Comparison of ENCODE assay signal across 15 cellular contexts in genomic region chr2:138716183-138716582, GRCh38.
A peak's percentile ranks its signal among the peaks of the same experiment; 100 is the strongest.
DNase-seq lines count a peak whose midpoint lies in the region; ATAC-seq and TF ChIP-seq lines count a peak whose summit lies in the region.
"Had no signal": no experiment of that assay in that cellular context is flagged by ENCODE, and none has a peak within 500 bp of the region (broad histone marks: within the 10 kb centered on the region; RNA-seq: fewer than 3 reads in every experiment).

No MANE protein-coding gene starts in this region.

- no peak overlapping the region for H2AFZ ChIP-seq in IMR-90 (replicated peaks; ENCODE audit: low read length, poor library complexity)

- intact Hi-C loops in IMR-90 (cut with micrococcal nuclease), result no loop called here
- intact Hi-C loops in activated CD4-positive, alpha-beta memory T cell treated with anti-CD3 and anti-CD28 coated beads for 36 hours (cut with micrococcal nuclease), result no loop called here

- no peak overlapping the region for H3K18ac ChIP-seq in IMR-90 (ENCODE audit: low read depth, low read length)

- POLR2A ChIA-PET in IMR-90 (lab: Charles Lee; ENCODE audit: unreplicated experiment), result no interaction called here
- POLR2A ChIA-PET in activated CD4-positive, alpha-beta memory T cell treated with anti-CD3 and anti-CD28 coated beads for 36 hours (lab: Charles Lee), result no interaction called here

- H3K4me1 Mint-ChIP-seq in activated CD4-positive, alpha-beta memory T cell treated with anti-CD3 and anti-CD28 coated beads for 36 hours (ENCODE audit: low read depth), result no peaks in the 10 kb centered on the region
- no peaks in the 10 kb centered on the region for H3K4me1 Mint-ChIP-seq in activated T-cell treated with anti-CD3 and anti-CD28 coated beads, Interleukin-2, amount 50 U/mL, for 24 hours (ENCODE audit: low read depth)
- H3K4me1 Mint-ChIP-seq: activated B cell treated with CpG ODN at 0.5 μM for 24 hours; activated T-helper 17 cell treated with anti-CD3 and anti-CD28 coated beads, Interleukin-2, amount 50 U/mL, for 72 hours had no signal

- H3K56ac ChIP-seq in IMR-90 (ENCODE audit: extremely low read depth, insufficient read depth, low read length), result no peak overlapping the region

- H2AK5ac ChIP-seq in IMR-90 (ENCODE audit: low read depth, low read length), result no peak overlapping the region

- H2AK9ac ChIP-seq in IMR-90 (replicated peaks; ENCODE audit: low read depth, low read length, poor library complexity), result no peak overlapping the region

- in situ Hi-C loops in IMR-90 (cut with MboI; ENCODE audit: low sequenced_read_pairs), result no loop called here
- in situ Hi-C loops in brain microvascular endothelial cell (cut with HindIII; ENCODE audit: low pct_ligation_motif_present, low sequenced_read_pairs), result no loop called here

- no peak overlapping the region for H4K91ac ChIP-seq in IMR-90 (ENCODE audit: insufficient read depth, low read depth, low read length)

- dilution Hi-C loops in IMR-90 (cut with HindIII; ENCODE audit: low sequenced_read_pairs, unreplicated experiment), result no loop called here

- H3K27me3 ChIP-seq in IMR-90 (ENCODE audit: control insufficient read depth, insufficient read depth, low read length) (no peaks in the 10 kb centered on the region), brain microvascular endothelial cell (replicated peaks) (no peaks in the 10 kb centered on the region)

- WGBS in IMR-90 (ENCODE audit: extremely low coverage in 2 of 2, insufficient read length in 1 of 2), 2 experiments, result no CpG with 5 or more reads among the region's 5 CpGs

- no peak overlapping the region for H3K4me2 ChIP-seq in IMR-90 (ENCODE audit: low read depth, low read length)

- no peak overlapping the region for H2BK20ac ChIP-seq in IMR-90 (ENCODE audit: low read depth, low read length)

- no peak overlapping the region for H2BK15ac ChIP-seq in IMR-90 (ENCODE audit: low read depth, low read length)

- no peak overlapping the region for H3K9ac ChIP-seq in IMR-90 (ENCODE audit: low read depth, low read length)

- ATAC-seq in GM19463 (IDR thresholded peaks at IDR 0.05; ENCODE audit: unreplicated experiment) (peak; percentile 21), IMR-90 (ENCODE audit: low read depth) (0 out of 2 replicates have a peak, but pooled peaks have one; percentile 21), HG03378 (IDR thresholded peaks at IDR 0.05; ENCODE audit: unreplicated experiment) (no peak)
- ATAC-seq: activated T-helper 17 cell treated with anti-CD3 and anti-CD28 coated beads, Interleukin-2, amount 50 U/mL, for 72 hours had no signal

- no peaks in the 10 kb centered on the region for H3K4me1 ChIP-seq in IMR-90 (ENCODE audit: control insufficient read depth, insufficient read depth, low read length)

- CTCF ChIA-PET in IMR-90 (lab: Yijun Ruan, JAX), result no interaction called here
- CTCF ChIA-PET in activated CD4-positive, alpha-beta memory T cell treated with anti-CD3 and anti-CD28 coated beads for 36 hours (lab: Charles Lee), result no interaction called here

- TF ChIP-seq POLR2A in IMR-90 (IDR thresholded peaks at IDR 0.05; ENCODE audit: low read depth, low read length), result no peak

- BruUV-seq in IMR-90 (replicated peaks; lab: Mats Ljungman, UMichigan), result no TSS peak

- no peaks in the 10 kb centered on the region for H3K9me1 ChIP-seq in IMR-90 (ENCODE audit: insufficient read depth, low read length)

- H3K4me3 ChIP-seq in IMR-90 (ENCODE audit: insufficient read depth, low read depth, low read length), result no peak overlapping the region
- H3K4me3 ChIP-seq in brain microvascular endothelial cell (ENCODE audit: low read depth, low read length), result no peak overlapping the region

- no peak overlapping the region for H3K27ac Mint-ChIP-seq in activated CD4-positive, alpha-beta memory T cell treated with anti-CD3 and anti-CD28 coated beads for 36 hours
- no peak overlapping the region for H3K27ac Mint-ChIP-seq in activated T-cell treated with anti-CD3 and anti-CD28 coated beads, Interleukin-2, amount 50 U/mL, for 24 hours
- H3K27ac Mint-ChIP-seq: activated B cell treated with CpG ODN at 0.5 μM for 24 hours; activated T-helper 17 cell treated with anti-CD3 and anti-CD28 coated beads, Interleukin-2, amount 50 U/mL, for 72 hours had no signal

- H3K14ac ChIP-seq in IMR-90 (replicated peaks; ENCODE audit: low read depth, low read length), result no peak overlapping the region

- TF ChIP-seq RAD21 in IMR-90 (IDR thresholded peaks at IDR 0.05; ENCODE audit: low read length), result no peak

- H4K8ac ChIP-seq in IMR-90 (ENCODE audit: low read depth in 2 of 2, low read length in 2 of 2), result no peak overlapping the region

- H3K27ac ChIP-seq in IMR-90 (ENCODE audit: insufficient read depth, low read length), result no peak overlapping the region
- no peak overlapping the region for H3K27ac ChIP-seq in brain microvascular endothelial cell
- H3K27ac ChIP-seq: C4-2B had no signal

- no peak overlapping the region for H3K4me3 Mint-ChIP-seq in activated CD4-positive, alpha-beta memory T cell treated with anti-CD3 and anti-CD28 coated beads for 36 hours
- H3K4me3 Mint-ChIP-seq in activated T-cell treated with anti-CD3 and anti-CD28 coated beads, Interleukin-2, amount 50 U/mL, for 24 hours, result no peak overlapping the region
- H3K4me3 Mint-ChIP-seq: activated B cell treated with CpG ODN at 0.5 μM for 24 hours; activated T-helper 17 cell treated with anti-CD3 and anti-CD28 coated beads, Interleukin-2, amount 50 U/mL, for 72 hours had no signal

- no peak overlapping the region for H2BK5ac ChIP-seq in IMR-90 (ENCODE audit: low read depth, low read length, poor library complexity, severe bottlenecking)

- H3K79me1 ChIP-seq in IMR-90 (ENCODE audit: low read depth in 1 of 2, low read length in 2 of 2), result no peaks in the 10 kb centered on the region

- no peaks in the 10 kb centered on the region for H4K20me1 ChIP-seq in IMR-90 (ENCODE audit: insufficient read depth, low read length)

- no peak for TF ChIP-seq CTCF in IMR-90 (conservative IDR thresholded peaks at IDR 0.05; ENCODE audit: low read depth, low read length)
- TF ChIP-seq CTCF in brain microvascular endothelial cell (IDR thresholded peaks at IDR 0.05; ENCODE audit: low read depth, low read length, missing control alignments), result peak; percentile 30

- H3K36me3 Mint-ChIP-seq in activated CD4-positive, alpha-beta memory T cell treated with anti-CD3 and anti-CD28 coated beads for 36 hours, result no peaks in the 10 kb centered on the region
- H3K36me3 Mint-ChIP-seq in activated T-cell treated with anti-CD3 and anti-CD28 coated beads, Interleukin-2, amount 50 U/mL, for 24 hours (ENCODE audit: low read depth), result no peaks in the 10 kb centered on the region

- no peak overlapping the region for H4K5ac ChIP-seq in IMR-90 (ENCODE audit: low read depth, low read length)

- DNase-seq in ELR (ENCODE audit: low read depth), result peak; percentile 17
- no peak for DNase-seq in IMR-90
- no peak for DNase-seq in brain microvascular endothelial cell
- DNase-seq in DMS114 treated with DMSO at 0.1 percent for 48 hours (lab: John Stamatoyannopoulos, UW; ENCODE audit: unreplicated experiment), result no peak
- no peak for DNase-seq in activated CD4-positive, alpha-beta memory T cell treated with anti-CD3 and anti-CD28 coated beads for 36 hours
- DNase-seq in activated T-cell treated with anti-CD3 and anti-CD28 coated beads, Interleukin-2, amount 50 U/mL, for 24 hours, result no peak
- DNase-seq: activated B cell treated with CpG ODN at 0.5 μM for 24 hours; central memory CD4-positive, alpha-beta T cell; NCI-H1694; RPMI8226; stimulated activated naive CD4-positive, alpha-beta T cell treated with Interleukin-2 at 50 U/mL for 16 hours had no signal

- H3K27me3 Mint-ChIP-seq in activated CD4-positive, alpha-beta memory T cell treated with anti-CD3 and anti-CD28 coated beads for 36 hours, result peaks cover 9% of the 10 kb centered on the region
- peaks cover 7% of the 10 kb centered on the region for H3K27me3 Mint-ChIP-seq in activated T-cell treated with anti-CD3 and anti-CD28 coated beads, Interleukin-2, amount 50 U/mL, for 24 hours

- H3K9me3 Mint-ChIP-seq in activated CD4-positive, alpha-beta memory T cell treated with anti-CD3 and anti-CD28 coated beads for 36 hours, result no peaks in the 10 kb centered on the region
- H3K9me3 Mint-ChIP-seq in activated T-cell treated with anti-CD3 and anti-CD28 coated beads, Interleukin-2, amount 50 U/mL, for 24 hours, result no peaks in the 10 kb centered on the region
- H3K9me3 Mint-ChIP-seq: activated B cell treated with CpG ODN at 0.5 μM for 24 hours had no signal

- no peaks in the 10 kb centered on the region for H3K36me3 ChIP-seq in IMR-90 (ENCODE audit: control insufficient read depth, insufficient read depth, low read length)
- no peaks in the 10 kb centered on the region for H3K36me3 ChIP-seq in brain microvascular endothelial cell (replicated peaks)

- no peaks in the 10 kb centered on the region for H3K9me3 ChIP-seq in IMR-90 (ENCODE audit: control insufficient read depth, insufficient read depth, low read length)

- H3K4ac ChIP-seq in IMR-90 (ENCODE audit: low read depth, low read length), result no peak overlapping the region

- no peak overlapping the region for H2BK120ac ChIP-seq in IMR-90 (ENCODE audit: low read depth, low read length)

- H3K23ac ChIP-seq in IMR-90 (ENCODE audit: low read depth, low read length), result no peak overlapping the region

TF ChIP-seq in IMR-90, 13 proteins besides CTCF, POLR2A, EP300 and RAD21:
- TF ChIP-seq SMC3 (IDR thresholded peaks at IDR 0.05; ENCODE audit: low read depth, low read length) (no peak), RFX5 (IDR thresholded peaks at IDR 0.05; ENCODE audit: low read depth, low read length) (no peak), MAFK (IDR thresholded peaks at IDR 0.05; ENCODE audit: low read depth, low read length) (no peak), RCOR1 (IDR thresholded peaks at IDR 0.05; ENCODE audit: insufficient replicate concordance, low read length) (no peak), ELK1 (IDR thresholded peaks at IDR 0.05; ENCODE audit: borderline replicate concordance, low read depth, low read length) (no peak), NFE2L2 (IDR thresholded peaks at IDR 0.05; ENCODE audit: low read depth, low read length) (no peak)
